ENCODE assay signal across 8 cellular contexts in the genomic region with DNA sequence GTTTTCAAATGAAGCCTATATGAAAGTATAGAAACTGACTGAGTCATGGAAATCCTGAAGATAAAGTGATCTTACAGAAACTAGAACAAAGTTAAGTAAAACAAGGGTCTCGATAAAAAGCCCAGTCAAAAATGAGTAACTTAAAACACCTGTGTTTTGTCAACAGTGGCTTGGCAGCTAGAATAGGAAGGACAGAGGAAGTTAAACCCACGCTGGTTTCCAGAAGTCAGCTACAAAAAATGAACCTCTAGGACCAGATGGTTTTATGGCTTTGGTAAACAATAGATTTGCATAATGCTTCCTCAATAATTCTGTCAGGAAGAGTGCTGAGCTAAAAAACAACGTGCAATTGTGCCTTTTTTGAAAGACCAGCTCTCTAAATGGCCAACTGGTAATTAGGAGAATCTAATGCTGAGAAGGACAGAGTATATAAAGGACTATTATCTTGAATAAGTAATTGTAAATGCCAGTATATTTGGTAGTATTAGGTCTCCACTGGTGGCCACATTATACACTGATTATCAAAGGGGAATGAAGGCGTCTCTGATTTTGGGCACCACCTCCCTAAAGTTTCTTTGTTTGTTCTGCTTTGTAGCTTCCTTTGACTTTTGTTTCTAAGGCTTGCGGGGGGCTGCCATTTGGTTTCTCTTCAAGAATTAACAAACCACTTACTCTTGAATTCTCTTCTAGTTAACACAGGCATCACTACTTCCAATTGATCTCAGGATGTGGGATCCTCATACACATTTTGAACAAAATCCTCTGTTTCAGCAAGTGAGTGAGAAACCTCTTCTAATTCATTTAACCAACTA.
DNase-seq lines count a peak whose midpoint lies in the region; ATAC-seq, FAIRE-seq and TF ChIP-seq lines count a peak whose summit lies in the region.

No MANE protein-coding gene starts in this region.

- H3K36me3 ChIP-seq in HCT116 (ENCODE audit: control insufficient read depth in 1 of 2, insufficient read depth in 2 of 2, low read length in 2 of 2), result no peaks in the 10 kb centered on the region

- peak; percentile 55 for FAIRE-seq in colon (lab: Jason Lieb, UNC)

- H3K4me3 Mint-ChIP-seq in activated CD4-positive, alpha-beta T cell treated with anti-CD3 and anti-CD28 coated beads for 36 hours, result no peak overlapping the region
- no peak overlapping the region for H3K4me3 Mint-ChIP-seq in progenitor cell of endocrine pancreas (ENCODE audit: low read depth)

- no peak for TF ChIP-seq POLR2A in HCT116 (IDR thresholded peaks at IDR 0.05; ENCODE audit: borderline replicate concordance, extremely low read depth, insufficient read depth, insufficient read length)

- POLR2A ChIA-PET in activated CD4-positive, alpha-beta T cell treated with anti-CD3 and anti-CD28 coated beads for 36 hours (lab: Charles Lee), result interaction anchor here (0.6 kb wide), 1 partner anchor 439 kb away, joined by 3 read pairs; no protein-coding TSS in a partner anchor
- POLR2A ChIA-PET in HCT116 (lab: Charles Lee), result no interaction called here

- no peaks in the 10 kb centered on the region for H3K36me3 Mint-ChIP-seq in activated CD4-positive, alpha-beta T cell treated with anti-CD3 and anti-CD28 coated beads for 36 hours (ENCODE audit: low read depth)
- no peaks in the 10 kb centered on the region for H3K36me3 Mint-ChIP-seq in progenitor cell of endocrine pancreas (ENCODE audit: insufficient read depth)

- H3K27me3 ChIP-seq in HCT116 (ENCODE audit: insufficient read depth, low read length), result no peaks in the 10 kb centered on the region

- H3K9me3 ChIP-seq in HCT116 (ENCODE audit: control insufficient read depth in 1 of 2, insufficient read depth in 1 of 2, low read depth in 1 of 2, low read length in 2 of 2), result no peaks in the 10 kb centered on the region

- H3K4me1 Mint-ChIP-seq in activated CD4-positive, alpha-beta T cell treated with anti-CD3 and anti-CD28 coated beads for 36 hours, result peaks cover 39% of the 10 kb centered on the region
- peaks cover 13% of the 10 kb centered on the region for H3K4me1 Mint-ChIP-seq in progenitor cell of endocrine pancreas (ENCODE audit: low read depth)

- no peak overlapping the region for H3K27ac ChIP-seq in HCT116 (ENCODE audit: low read depth, low read length)

- no TSS peak for BruUV-seq in HCT116 (replicated peaks; lab: Mats Ljungman, UMichigan)

- peak overlapping the region; percentile 76 for H2AFZ ChIP-seq in HCT116 (ENCODE audit: low read depth, low read length, poor library complexity, severe bottlenecking)

- no peaks in the 10 kb centered on the region for H4K20me1 ChIP-seq in HCT116 (ENCODE audit: insufficient read depth)

- H3K4me2 ChIP-seq in HCT116 (ENCODE audit: low read length), result no peak overlapping the region

- CTCF ChIA-PET in activated CD4-positive, alpha-beta T cell treated with anti-CD3 and anti-CD28 coated beads for 36 hours (lab: Charles Lee), result interaction anchor here (0.7 kb wide), 1 partner anchor 7 kb away, joined by 3 read pairs; no protein-coding TSS in a partner anchor
- CTCF ChIA-PET in HCT116 (lab: Charles Lee), result no interaction called here

- intact Hi-C loops in activated CD4-positive, alpha-beta T cell treated with anti-CD3 and anti-CD28 coated beads for 36 hours (cut with DNase I, micrococcal nuclease), result loop anchor here in 1 of 2 experiments (2.0 to 10.0 kb wide), 6 partner anchors 73 to 1325 kb away; partner anchors contain the start of gene PPP3CA
- intact Hi-C loops in HCT116 (cut with micrococcal nuclease), result no loop called here

- H3K4me1 ChIP-seq in HCT116 (ENCODE audit: control insufficient read depth in 1 of 2, insufficient read depth in 2 of 2, low read length in 2 of 2), result no peaks in the 10 kb centered on the region

- no peak overlapping the region for H3K27ac Mint-ChIP-seq in activated CD4-positive, alpha-beta T cell treated with anti-CD3 and anti-CD28 coated beads for 36 hours
- no peak overlapping the region for H3K27ac Mint-ChIP-seq in progenitor cell of endocrine pancreas

- DNase-seq in activated CD4-positive, alpha-beta T cell treated with anti-CD3 and anti-CD28 coated beads for 36 hours, result peak; percentile 8
- no peak for DNase-seq in activated CD4-positive, alpha-beta T cell treated with anti-CD3 and anti-CD28 coated beads for 4 hours
- DNase-seq in HCT116 (ENCODE audit: low read depth, low spot score) (no peak), M059J (ENCODE audit: low read depth) (peak; percentile 3), progenitor cell of endocrine pancreas (ENCODE audit: low spot score, unreplicated experiment) (no peak), kidney glomerular epithelial cell (lab: John Stamatoyannopoulos, UW) (no peak), HK-2 (ENCODE audit: unreplicated experiment) (no peak)

- RAD21 ChIA-PET in HCT116 (lab: Charles Lee; ENCODE audit: low non-redundant PET in 1 of 2, low total read pairs in 2 of 2, uncharacterized antibody in 2 of 2, unreplicated experiment in 2 of 2), result no interaction called here

- H3K4me3 ChIP-seq in HCT116 (replicated peaks in 1 of 2; ENCODE audit: low read depth in 1 of 2, low read length in 2 of 2), result no peak overlapping the region

- ATAC-seq in activated CD4-positive, alpha-beta T cell treated with anti-CD3 and anti-CD28 coated beads for 36 hours, result peak; percentile 63
- ATAC-seq in HCT116, result no peak

- peaks cover 41% of the 10 kb centered on the region for H3K27me3 Mint-ChIP-seq in activated CD4-positive, alpha-beta T cell treated with anti-CD3 and anti-CD28 coated beads for 36 hours
- H3K27me3 Mint-ChIP-seq in progenitor cell of endocrine pancreas, result no peaks in the 10 kb centered on the region

- no peak overlapping the region for H3K9ac ChIP-seq in HCT116 (ENCODE audit: low read length)

- TF ChIP-seq CTCF in HCT116 (IDR thresholded peaks at IDR 0.05 in 2 of 3, conservative IDR thresholded peaks at IDR 0.05 in 1 of 3; ENCODE audit: borderline replicate concordance in 1 of 3, insufficient read depth in 1 of 3, low read depth in 2 of 3, low read length in 2 of 3) (no peak), progenitor cell of endocrine pancreas (IDR thresholded peaks at IDR 0.05; ENCODE audit: unreplicated experiment) (no peak)

- H3K9me3 Mint-ChIP-seq in activated CD4-positive, alpha-beta T cell treated with anti-CD3 and anti-CD28 coated beads for 36 hours (ENCODE audit: low read depth), result peaks cover 2% of the 10 kb centered on the region
- peaks cover 8% of the 10 kb centered on the region for H3K9me3 Mint-ChIP-seq in progenitor cell of endocrine pancreas (ENCODE audit: low read depth)

- H3K79me2 ChIP-seq in HCT116 (ENCODE audit: insufficient read depth, low read length), result no peaks in the 10 kb centered on the region

- no peak for TF ChIP-seq RAD21 in HCT116 (IDR thresholded peaks at IDR 0.05; ENCODE audit: low read depth)

- no peaks in the 10 kb centered on the region for H3K9me2 ChIP-seq in HCT116 (ENCODE audit: insufficient read depth)

TF ChIP-seq in HCT116, 20 proteins besides CTCF, POLR2A, EP300 and RAD21:
- no peak for TF ChIP-seq YY1 (IDR thresholded peaks at IDR 0.05; ENCODE audit: extremely low read depth, insufficient replicate concordance, low read depth, low read length)

Comparison
In these comparisons a context has a peak if more than half of its experiments do, and no peak if none do; other contexts are left out.
1. DNase-seq: peak in activated CD4-positive, alpha-beta T cell treated with anti-CD3 and anti-CD28 coated beads for 36 hours (single experiment) and M059J (single experiment); none in activated CD4-positive, alpha-beta T cell treated with anti-CD3 and anti-CD28 coated beads for 4 hours (0 of 2), HCT116 (single experiment), progenitor cell of endocrine pancreas (single experiment), kidney glomerular epithelial cell (single experiment) and HK-2 (single experiment).